ENCODE assay signal across 2 cellular contexts in the genomic region with DNA sequence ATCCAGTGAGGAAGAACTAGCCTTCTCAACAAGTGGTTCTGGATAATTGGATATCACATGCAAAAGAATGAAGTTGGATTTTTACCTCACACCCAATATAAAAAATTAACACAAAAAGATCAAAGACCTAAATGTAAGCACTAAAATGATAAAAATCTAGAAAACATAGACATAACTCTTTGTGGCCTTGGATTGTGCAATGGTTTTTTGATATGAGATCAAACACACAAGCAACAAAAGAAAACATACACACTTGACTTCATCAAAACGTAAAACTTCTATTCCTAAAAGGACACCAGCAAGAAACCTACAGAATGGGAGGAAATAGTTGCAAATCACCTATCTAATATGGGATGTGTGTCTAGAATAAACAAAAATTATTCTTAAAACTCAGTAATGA.
TF ChIP-seq lines count a peak whose summit lies in the region.

No MANE protein-coding gene starts in this region.

TF ChIP-seq in HepG2, 621 proteins besides CTCF, POLR2A, EP300 and RAD21:
- peak; percentile 46 for TF ChIP-seq TCF7 (IDR thresholded peaks at IDR 0.05; ENCODE audit: low read depth)
- peak; percentile 46; the same call in 1 of the 2 replicates for TF ChIP-seq SOX5 (CRISPR knock-in tag; IDR thresholded peaks at IDR 0.05; ENCODE audit: borderline replicate concordance)
- peak; percentile 64 for TF ChIP-seq CEBPG (CRISPR knock-in tag; IDR thresholded peaks at IDR 0.05)
- TF ChIP-seq GATAD2A (CRISPR knock-in tag; IDR thresholded peaks at IDR 0.05): 0 out of 2 replicates have a peak, but pooled peaks have one; percentile 45
- peak; percentile 61 for TF ChIP-seq NCOA2 (CRISPR knock-in tag; IDR thresholded peaks at IDR 0.05)
- TF ChIP-seq, protein P1, sequence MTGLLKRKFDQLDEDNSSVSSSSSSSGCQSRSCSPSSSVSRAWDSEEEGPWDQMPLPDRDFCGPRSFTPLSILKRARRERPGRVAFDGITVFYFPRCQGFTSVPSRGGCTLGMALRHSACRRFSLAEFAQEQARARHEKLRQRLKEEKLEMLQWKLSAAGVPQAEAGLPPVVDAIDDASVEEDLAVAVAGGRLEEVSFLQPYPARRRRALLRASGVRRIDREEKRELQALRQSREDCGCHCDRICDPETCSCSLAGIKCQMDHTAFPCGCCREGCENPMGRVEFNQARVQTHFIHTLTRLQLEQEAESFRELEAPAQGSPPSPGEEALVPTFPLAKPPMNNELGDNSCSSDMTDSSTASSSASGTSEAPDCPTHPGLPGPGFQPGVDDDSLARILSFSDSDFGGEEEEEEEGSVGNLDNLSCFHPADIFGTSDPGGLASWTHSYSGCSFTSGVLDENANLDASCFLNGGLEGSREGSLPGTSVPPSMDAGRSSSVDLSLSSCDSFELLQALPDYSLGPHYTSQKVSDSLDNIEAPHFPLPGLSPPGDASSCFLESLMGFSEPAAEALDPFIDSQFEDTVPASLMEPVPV (CRISPR knock-in tag; IDR thresholded peaks at IDR 0.05): no peak
- TF ChIP-seq, protein P2, sequence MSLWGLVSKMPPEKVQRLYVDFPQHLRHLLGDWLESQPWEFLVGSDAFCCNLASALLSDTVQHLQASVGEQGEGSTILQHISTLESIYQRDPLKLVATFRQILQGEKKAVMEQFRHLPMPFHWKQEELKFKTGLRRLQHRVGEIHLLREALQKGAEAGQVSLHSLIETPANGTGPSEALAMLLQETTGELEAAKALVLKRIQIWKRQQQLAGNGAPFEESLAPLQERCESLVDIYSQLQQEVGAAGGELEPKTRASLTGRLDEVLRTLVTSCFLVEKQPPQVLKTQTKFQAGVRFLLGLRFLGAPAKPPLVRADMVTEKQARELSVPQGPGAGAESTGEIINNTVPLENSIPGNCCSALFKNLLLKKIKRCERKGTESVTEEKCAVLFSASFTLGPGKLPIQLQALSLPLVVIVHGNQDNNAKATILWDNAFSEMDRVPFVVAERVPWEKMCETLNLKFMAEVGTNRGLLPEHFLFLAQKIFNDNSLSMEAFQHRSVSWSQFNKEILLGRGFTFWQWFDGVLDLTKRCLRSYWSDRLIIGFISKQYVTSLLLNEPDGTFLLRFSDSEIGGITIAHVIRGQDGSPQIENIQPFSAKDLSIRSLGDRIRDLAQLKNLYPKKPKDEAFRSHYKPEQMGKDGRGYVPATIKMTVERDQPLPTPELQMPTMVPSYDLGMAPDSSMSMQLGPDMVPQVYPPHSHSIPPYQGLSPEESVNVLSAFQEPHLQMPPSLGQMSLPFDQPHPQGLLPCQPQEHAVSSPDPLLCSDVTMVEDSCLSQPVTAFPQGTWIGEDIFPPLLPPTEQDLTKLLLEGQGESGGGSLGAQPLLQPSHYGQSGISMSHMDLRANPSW (CRISPR knock-in tag; IDR thresholded peaks at IDR 0.05; ENCODE audit: borderline replicate concordance): no peak
- peak; percentile 72 for TF ChIP-seq BCL6 (CRISPR knock-in tag; IDR thresholded peaks at IDR 0.05)
- TF ChIP-seq SATB2 (CRISPR knock-in tag; IDR thresholded peaks at IDR 0.05): no peak
- TF ChIP-seq, protein P3, sequence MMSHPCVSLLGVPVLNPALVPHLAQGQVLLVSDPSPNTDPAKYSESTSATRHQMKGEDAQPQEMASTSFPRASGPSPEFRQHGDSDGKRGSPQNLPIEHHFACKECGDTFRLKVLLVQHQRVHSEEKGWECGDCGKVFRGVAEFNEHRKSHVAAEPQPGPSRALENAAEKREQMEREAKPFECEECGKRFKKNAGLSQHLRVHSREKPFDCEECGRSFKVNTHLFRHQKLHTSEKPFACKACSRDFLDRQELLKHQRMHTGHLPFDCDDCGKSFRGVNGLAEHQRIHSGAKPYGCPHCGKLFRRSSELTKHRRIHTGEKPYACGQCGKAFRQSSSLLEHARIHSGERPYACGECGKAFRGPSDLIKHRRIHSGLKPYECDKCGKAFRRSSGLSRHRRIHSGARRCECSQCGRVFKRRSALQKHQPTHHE (CRISPR knock-in tag; IDR thresholded peaks at IDR 0.05; ENCODE audit: borderline replicate concordance): no peak
- TF ChIP-seq SOX13 (IDR thresholded peaks at IDR 0.05): no peak
- peak in 1 of 2 experiments; percentile 64; a peak in 1 of 4 replicates for TF ChIP-seq SOX13 (CRISPR knock-in tag; conservative IDR thresholded peaks at IDR 0.05 in 1 of 2, IDR thresholded peaks at IDR 0.05 in 1 of 2)
- no peak for TF ChIP-seq ARID2 (CRISPR knock-in tag; IDR thresholded peaks at IDR 0.05; ENCODE audit: borderline replicate concordance)
- no peak for TF ChIP-seq ZNF607 (CRISPR knock-in tag; IDR thresholded peaks at IDR 0.05; ENCODE audit: borderline replicate concordance)
- peak; percentile 71; the same call in 1 of the 2 replicates for TF ChIP-seq CEBPB (IDR thresholded peaks at IDR 0.05; ENCODE audit: borderline replicate concordance, low read depth, low read length)
- TF ChIP-seq KMT2B (CRISPR knock-in tag; IDR thresholded peaks at IDR 0.05): no peak
- TF ChIP-seq, protein P4, sequence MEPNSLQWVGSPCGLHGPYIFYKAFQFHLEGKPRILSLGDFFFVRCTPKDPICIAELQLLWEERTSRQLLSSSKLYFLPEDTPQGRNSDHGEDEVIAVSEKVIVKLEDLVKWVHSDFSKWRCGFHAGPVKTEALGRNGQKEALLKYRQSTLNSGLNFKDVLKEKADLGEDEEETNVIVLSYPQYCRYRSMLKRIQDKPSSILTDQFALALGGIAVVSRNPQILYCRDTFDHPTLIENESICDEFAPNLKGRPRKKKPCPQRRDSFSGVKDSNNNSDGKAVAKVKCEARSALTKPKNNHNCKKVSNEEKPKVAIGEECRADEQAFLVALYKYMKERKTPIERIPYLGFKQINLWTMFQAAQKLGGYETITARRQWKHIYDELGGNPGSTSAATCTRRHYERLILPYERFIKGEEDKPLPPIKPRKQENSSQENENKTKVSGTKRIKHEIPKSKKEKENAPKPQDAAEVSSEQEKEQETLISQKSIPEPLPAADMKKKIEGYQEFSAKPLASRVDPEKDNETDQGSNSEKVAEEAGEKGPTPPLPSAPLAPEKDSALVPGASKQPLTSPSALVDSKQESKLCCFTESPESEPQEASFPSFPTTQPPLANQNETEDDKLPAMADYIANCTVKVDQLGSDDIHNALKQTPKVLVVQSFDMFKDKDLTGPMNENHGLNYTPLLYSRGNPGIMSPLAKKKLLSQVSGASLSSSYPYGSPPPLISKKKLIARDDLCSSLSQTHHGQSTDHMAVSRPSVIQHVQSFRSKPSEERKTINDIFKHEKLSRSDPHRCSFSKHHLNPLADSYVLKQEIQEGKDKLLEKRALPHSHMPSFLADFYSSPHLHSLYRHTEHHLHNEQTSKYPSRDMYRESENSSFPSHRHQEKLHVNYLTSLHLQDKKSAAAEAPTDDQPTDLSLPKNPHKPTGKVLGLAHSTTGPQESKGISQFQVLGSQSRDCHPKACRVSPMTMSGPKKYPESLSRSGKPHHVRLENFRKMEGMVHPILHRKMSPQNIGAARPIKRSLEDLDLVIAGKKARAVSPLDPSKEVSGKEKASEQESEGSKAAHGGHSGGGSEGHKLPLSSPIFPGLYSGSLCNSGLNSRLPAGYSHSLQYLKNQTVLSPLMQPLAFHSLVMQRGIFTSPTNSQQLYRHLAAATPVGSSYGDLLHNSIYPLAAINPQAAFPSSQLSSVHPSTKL (CRISPR knock-in tag; IDR thresholded peaks at IDR 0.05): peak; percentile 32; the same call in 1 of the 2 replicates
- TF ChIP-seq ZNF816 (CRISPR knock-in tag; IDR thresholded peaks at IDR 0.05; ENCODE audit: borderline replicate concordance): 0 out of 2 replicates have a peak, but pooled peaks have one; percentile 47

TF ChIP-seq in K562, 482 proteins besides CTCF, POLR2A, EP300 and RAD21:
- peak; percentile 47; the same call in 1 of the 2 replicates for TF ChIP-seq CEBPB (tag; IDR thresholded peaks at IDR 0.05)
- TF ChIP-seq, protein P5, sequence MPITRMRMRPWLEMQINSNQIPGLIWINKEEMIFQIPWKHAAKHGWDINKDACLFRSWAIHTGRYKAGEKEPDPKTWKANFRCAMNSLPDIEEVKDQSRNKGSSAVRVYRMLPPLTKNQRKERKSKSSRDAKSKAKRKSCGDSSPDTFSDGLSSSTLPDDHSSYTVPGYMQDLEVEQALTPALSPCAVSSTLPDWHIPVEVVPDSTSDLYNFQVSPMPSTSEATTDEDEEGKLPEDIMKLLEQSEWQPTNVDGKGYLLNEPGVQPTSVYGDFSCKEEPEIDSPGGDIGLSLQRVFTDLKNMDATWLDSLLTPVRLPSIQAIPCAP (CRISPR knock-in tag; IDR thresholded peaks at IDR 0.05; ENCODE audit: borderline replicate concordance): no peak
- no peak for TF ChIP-seq CEBPG (CRISPR knock-in tag; IDR thresholded peaks at IDR 0.05)
- peak in 1 of 2 experiments; percentile 6; a peak in 1 of 4 replicates for TF ChIP-seq CEBPG (tag; conservative IDR thresholded peaks at IDR 0.05 in 1 of 2, IDR thresholded peaks at IDR 0.05 in 1 of 2)
- no peak for TF ChIP-seq HNRNPH1 (optimal IDR thresholded peaks at IDR 0.05; ENCODE audit: low read depth, low read length)
- no peak for TF ChIP-seq RBM22 (IDR thresholded peaks at IDR 0.05; ENCODE audit: low read depth, low read length, poor library complexity, severe bottlenecking)
- no peak for TF ChIP-seq DIDO1 (tag; IDR thresholded peaks at IDR 0.05; ENCODE audit: low read depth)
- TF ChIP-seq ATF1 (CRISPR knock-in tag; IDR thresholded peaks at IDR 0.05): no peak
- no peak for TF ChIP-seq ATF1 (tag; IDR thresholded peaks at IDR 0.05)
